9 cellular contexts compared by ENCODE assay signal in genomic region chr5:113606298-113607134, GRCh38.
A peak's percentile ranks its signal among the peaks of the same experiment; 100 is the strongest.
DNase-seq lines count a peak whose midpoint lies in the region; ATAC-seq and TF ChIP-seq lines count a peak whose summit lies in the region.
"Had no signal": no experiment of that assay in that cellular context is flagged by ENCODE, and none has a peak within 500 bp of the region (broad histone marks: within the 10 kb centered on the region; RNA-seq: fewer than 3 reads in every experiment).

No MANE protein-coding gene starts in this region.

- no peaks in the 10 kb centered on the region for H3F3A ChIP-seq in PC-9 (ENCODE audit: insufficient read depth, low read depth)

- H3K27me3 ChIP-seq in PC-9 (ENCODE audit: insufficient read depth, low read depth) (no peaks in the 10 kb centered on the region), cardiac muscle cell (no peaks in the 10 kb centered on the region), prostate gland (replicated peaks; ENCODE audit: insufficient read depth) (no peaks in the 10 kb centered on the region)

- peak; percentile 78 for ATAC-seq in GM21423 (IDR thresholded peaks at IDR 0.05; ENCODE audit: unreplicated experiment)

- H3K79me2 ChIP-seq in PC-9 (ENCODE audit: low read depth), result no peaks in the 10 kb centered on the region

- H3K4me2 ChIP-seq in PC-9, result no peak overlapping the region

- no TSS peak for BruUV-seq in PC-9 (replicated peaks; lab: Mats Ljungman, UMichigan)

- H3K36me3 Mint-ChIP-seq in activated naive CD4-positive, alpha-beta T cell treated with anti-CD3 and anti-CD28 coated beads, Interleukin-2, amount 50 U/mL, for 24 hours, result no peaks in the 10 kb centered on the region

- H3K9me3 ChIP-seq in PC-9 (ENCODE audit: insufficient read depth, low read depth) (no peaks in the 10 kb centered on the region), cardiac muscle cell (ENCODE audit: low read depth) (no peaks in the 10 kb centered on the region), prostate gland (no peaks in the 10 kb centered on the region)

- peaks cover 6% of the 10 kb centered on the region; the same call in 1 of the 2 replicates for H3K9me2 ChIP-seq in PC-9 (ENCODE audit: insufficient read depth)

- 45% methylated on average over 13 of the region's 13 CpGs for WGBS in prostate gland

- POLR2A ChIA-PET in PC-9 (lab: Charles Lee; ENCODE audit: unreplicated experiment), result no interaction called here

- no peaks in the 10 kb centered on the region; the same call in 1 of the 2 replicates for H4K20me1 ChIP-seq in PC-9 (ENCODE audit: insufficient read depth)

- H3K4me3 Mint-ChIP-seq in activated naive CD4-positive, alpha-beta T cell treated with anti-CD3 and anti-CD28 coated beads, Interleukin-2, amount 50 U/mL, for 24 hours, result no peak overlapping the region

- H3K36me3 ChIP-seq in PC-9 (ENCODE audit: low read depth) (no peaks in the 10 kb centered on the region), cardiac muscle cell (no peaks in the 10 kb centered on the region), prostate gland (no peaks in the 10 kb centered on the region)

- H3K27ac ChIP-seq in PC-9 (no peak overlapping the region), cardiac muscle cell (no peak overlapping the region), prostate gland (no peak overlapping the region)
- H3K27ac ChIP-seq: epithelial cell of prostate had no signal

- no peak overlapping the region for H2AFZ ChIP-seq in PC-9

- H3K9me3 Mint-ChIP-seq in activated naive CD4-positive, alpha-beta T cell treated with anti-CD3 and anti-CD28 coated beads, Interleukin-2, amount 50 U/mL, for 24 hours, result no peaks in the 10 kb centered on the region

- peak; percentile 65 for DNase-seq in G401 (ENCODE audit: low spot score)
- DNase-seq in HT1080 (ENCODE audit: low read depth), result peak; percentile 67
- DNase-seq in PC-9, result peak in 1 of 2 experiments; percentile 35
- peak; percentile 79 to 81 for DNase-seq in cardiac muscle cell (ENCODE audit: low read depth in 1 of 2, low spot score in 1 of 2)
- DNase-seq in prostate gland (ENCODE audit: low spot score), result peak; percentile 33
- no peak for DNase-seq in occipital lobe (lab: John Stamatoyannopoulos, UW)

- H3K4me1 ChIP-seq in PC-9 (replicated peaks; ENCODE audit: insufficient read depth) (no peaks in the 10 kb centered on the region), cardiac muscle cell (ENCODE audit: low read depth) (no peaks in the 10 kb centered on the region), prostate gland (replicated peaks) (no peaks in the 10 kb centered on the region)

- intact Hi-C loops in PC-9 (cut with micrococcal nuclease; ENCODE audit: unreplicated experiment) (loop anchor here (1.0 to 5.0 kb wide), 5 partner anchors 227 to 1056 kb away; no protein-coding TSS in a partner anchor), prostate gland (cut with DNase I) (loop anchor here (5.0 kb wide), 2 partner anchors 264 to 614 kb away; no protein-coding TSS in a partner anchor)

- H3K27me3 Mint-ChIP-seq in activated naive CD4-positive, alpha-beta T cell treated with anti-CD3 and anti-CD28 coated beads, Interleukin-2, amount 50 U/mL, for 24 hours, result peaks cover 4% of the 10 kb centered on the region

- in situ Hi-C loops in G401 (cut with HindIII; ENCODE audit: low sequenced_read_pairs), result no loop called here

- no peak for TF ChIP-seq POLR2A in prostate gland (IDR thresholded peaks at IDR 0.05)

- peaks cover 3% of the 10 kb centered on the region for H3K4me1 Mint-ChIP-seq in activated naive CD4-positive, alpha-beta T cell treated with anti-CD3 and anti-CD28 coated beads, Interleukin-2, amount 50 U/mL, for 24 hours

- H3K4me3 ChIP-seq in PC-9 (no peak overlapping the region), cardiac muscle cell (no peak overlapping the region), prostate gland (no peak overlapping the region)

- TF ChIP-seq CTCF in PC-9 (conservative IDR thresholded peaks at IDR 0.05), result peak; percentile 85
- peak; percentile 74 for TF ChIP-seq CTCF in cardiac muscle cell (IDR thresholded peaks at IDR 0.05; ENCODE audit: low read depth, low read length)
- TF ChIP-seq CTCF in prostate gland (IDR thresholded peaks at IDR 0.05), result peak; percentile 57 to 74 (median 70)

- peak overlapping the region; percentile 39 for H3K27ac Mint-ChIP-seq in activated naive CD4-positive, alpha-beta T cell treated with anti-CD3 and anti-CD28 coated beads, Interleukin-2, amount 50 U/mL, for 24 hours

- CTCF ChIA-PET in PC-9 (lab: Charles Lee), result no interaction called here
